In genomic region chr1:232317336-232317735, GRCh38 we compare ENCODE assay signal across 19 cellular contexts.
"Had no signal": no experiment of that assay in that cellular context is flagged by ENCODE, and none has a peak within 500 bp of the region (broad histone marks: within the 10 kb centered on the region; RNA-seq: fewer than 3 reads in every experiment).

No MANE protein-coding gene starts in this region.

- H3K36me3 ChIP-seq: prostate gland, right lobe of liver, tibial nerve, upper lobe of right lung, vagina had no signal

- H3K4me3 ChIP-seq: lung, prostate gland, right lobe of liver, testis, tibial nerve, upper lobe of right lung, vagina had no signal

- H3K4me1 ChIP-seq: foreskin keratinocyte, parathyroid adenoma, right lobe of liver, testis, tibial nerve, upper lobe of right lung had no signal

- H3K27ac ChIP-seq: epithelial cell of prostate, foreskin keratinocyte, parathyroid adenoma, prostate gland, right lobe of liver, testis, upper lobe of right lung, vagina had no signal

- H3K9me3 ChIP-seq: prostate gland, right lobe of liver, testis, upper lobe of right lung, vagina had no signal

- ATAC-seq: foreskin keratinocyte; left cardiac atrium; left ventricle myocardium superior; right lobe of liver; stimulated activated memory B cell treated with anti-CD40 and anti-IgM and Interleukin-4, amounts not matched to agents 10 μg/mL and 1 μg/mL and 100 μg/mL, for 72 hours; upper lobe of right lung had no signal

- DNase-seq: effector memory CD4-positive, alpha-beta T cell; foreskin keratinocyte; head of caudate nucleus; hippocampal formation; left cardiac atrium; left ventricle myocardium superior; nephron progenitor cell; retina; right lobe of liver; stimulated activated CD4-positive, alpha-beta T cell treated with anti-CD3 and anti-CD28 coated beads, Interleukin-4, amount 100 ng/mL, for 1 hour; testis; upper lobe of right lung had no signal

- H3K27me3 ChIP-seq: right lobe of liver, testis, tibial nerve, upper lobe of right lung, vagina had no signal
